12 cellular contexts compared by ENCODE assay signal in the genomic region with DNA sequence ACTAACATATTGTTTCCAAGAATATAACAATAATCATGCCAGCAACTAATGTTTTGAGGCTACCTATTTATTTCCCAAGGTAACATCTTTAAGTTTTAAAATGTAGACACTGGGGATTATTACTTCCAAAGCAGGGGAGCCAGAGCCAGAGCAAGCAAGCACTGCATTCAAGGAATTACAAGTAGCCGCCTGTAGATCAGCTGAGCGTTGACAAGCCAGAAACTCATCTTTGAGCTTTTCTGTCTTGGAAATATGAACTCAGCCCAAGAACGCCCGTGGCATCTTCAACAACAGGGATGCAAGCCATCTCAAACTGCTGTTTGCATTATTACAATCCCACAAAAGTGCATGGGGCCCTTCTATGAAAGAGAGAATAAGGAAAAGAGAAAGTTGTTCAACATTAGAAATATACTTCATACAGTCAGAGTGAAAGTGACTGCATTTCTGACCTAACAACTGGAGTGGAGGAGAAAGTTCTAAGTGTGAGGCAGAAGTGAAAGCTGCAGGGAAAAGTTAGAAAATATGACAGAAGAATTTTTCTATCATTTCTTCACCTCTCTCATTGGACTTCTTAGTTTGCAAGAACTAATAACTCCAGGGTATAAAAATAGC. TPM values are rescaled to one million over a fixed set of nuclear protein-coding genes. Genes with fewer than 3 reads are reported as not detected.
A peak's percentile ranks its signal among the peaks of the same experiment; 100 is the strongest.
DNase-seq lines count a peak whose midpoint lies in the region; ATAC-seq and TF ChIP-seq lines count a peak whose summit lies in the region.
"Had no signal": no experiment of that assay in that cellular context is flagged by ENCODE, and none has a peak within 500 bp of the region (broad histone marks: within the 10 kb centered on the region; RNA-seq: fewer than 3 reads in every experiment).

No MANE protein-coding gene starts in this region.

- peaks cover 36% of the 10 kb centered on the region for H3K79me2 ChIP-seq in GM23338 (replicated peaks; ENCODE audit: insufficient read depth)

- H3K9me3 ChIP-seq in muscle layer of colon (ENCODE audit: low read length) (no peaks in the 10 kb centered on the region), ascending aorta (no peaks in the 10 kb centered on the region)

- H3K36me3 Mint-ChIP-seq in GM23338 (ENCODE audit: low read depth): no peaks in the 10 kb centered on the region

- H4K20me1 ChIP-seq in GM23338 (replicated peaks; ENCODE audit: insufficient read depth): no peaks in the 10 kb centered on the region

- no peaks in the 10 kb centered on the region for H3K9me3 Mint-ChIP-seq in GM23338
- H3K9me3 Mint-ChIP-seq: activated CD4-positive, alpha-beta memory T cell treated with anti-CD3 and anti-CD28 coated beads, Interleukin-2, amount 10 ng/mL, durations not matched to agents 7 days and 5 days; central memory CD8-positive, alpha-beta T cell had no signal

- no peaks in the 10 kb centered on the region for H3K27me3 Mint-ChIP-seq in GM23338 (ENCODE audit: insufficient read depth, low read depth, poor library complexity)

- no peak overlapping the region for H3K4me3 Mint-ChIP-seq in GM23338
- H3K4me3 Mint-ChIP-seq: activated CD4-positive, alpha-beta memory T cell treated with anti-CD3 and anti-CD28 coated beads, Interleukin-2, amount 10 ng/mL, durations not matched to agents 7 days and 5 days; central memory CD8-positive, alpha-beta T cell had no signal

- TF ChIP-seq CTCF in GM23338 (conservative IDR thresholded peaks at IDR 0.05; ENCODE audit: low read depth in 2 of 2): no peak
- TF ChIP-seq CTCF in ascending aorta (IDR thresholded peaks at IDR 0.05): no peak

- peak; percentile 85 for ATAC-seq in GM18870 (IDR thresholded peaks at IDR 0.05; ENCODE audit: unreplicated experiment)
- peak; percentile 34; the same call in 1 of the 3 replicates for ATAC-seq in GM23338

- no peak overlapping the region for H3K9ac ChIP-seq in muscle layer of colon (ENCODE audit: low read length)

- peak overlapping the region; percentile 18 for H3K4me2 ChIP-seq in GM23338

- no peak overlapping the region for H2AFZ ChIP-seq in GM23338

- H3K4me1 ChIP-seq in GM23338 (ENCODE audit: insufficient read depth): peaks cover 50% of the 10 kb centered on the region
- peaks cover 21% of the 10 kb centered on the region for H3K4me1 ChIP-seq in muscle layer of colon (ENCODE audit: insufficient read depth, low read length)
- H3K4me1 ChIP-seq in ascending aorta: peaks cover under 1 to 5% of the 10 kb centered on the region in 2 donors

- no peak overlapping the region for H3K4me3 ChIP-seq in GM23338
- H3K4me3 ChIP-seq in muscle layer of colon (ENCODE audit: low read depth in 1 of 2, low read length in 2 of 2): peak overlapping the region in 1 of 2 donors; percentile 32
- H3K4me3 ChIP-seq in ascending aorta: no peak overlapping the region

- H3K27me3 ChIP-seq in GM23338 (ENCODE audit: insufficient read depth) (peaks cover 11% of the 10 kb centered on the region), muscle layer of colon (ENCODE audit: control insufficient read depth in 1 of 2, insufficient read depth in 2 of 2, low read length in 2 of 2) (no peaks in the 10 kb centered on the region), ascending aorta (no peaks in the 10 kb centered on the region)

- H3K4me1 Mint-ChIP-seq in GM23338: peaks cover 41% of the 10 kb centered on the region
- H3K4me1 Mint-ChIP-seq: activated CD4-positive, alpha-beta memory T cell treated with anti-CD3 and anti-CD28 coated beads, Interleukin-2, amount 10 ng/mL, durations not matched to agents 7 days and 5 days; central memory CD8-positive, alpha-beta T cell had no signal

- H3K27ac Mint-ChIP-seq in GM23338: no peak overlapping the region
- H3K27ac Mint-ChIP-seq: activated CD4-positive, alpha-beta memory T cell treated with anti-CD3 and anti-CD28 coated beads, Interleukin-2, amount 10 ng/mL, durations not matched to agents 7 days and 5 days had no signal

- H3F3A ChIP-seq in GM23338 (replicated peaks; ENCODE audit: low read depth): no peaks in the 10 kb centered on the region

- peak; percentile 15 for DNase-seq in GM23338 (ENCODE audit: low spot score)
- DNase-seq in MV-4-11 (lab: John Stamatoyannopoulos, UW): peak; percentile 17
- no peak for DNase-seq in HT-29 (ENCODE audit: low spot score)
- no peak for DNase-seq in ascending aorta (ENCODE audit: low spot score in 2 of 2)
- no peak for DNase-seq in EL
- DNase-seq in T-helper 9 cell: no peak
- DNase-seq: activated CD4-positive, alpha-beta memory T cell treated with anti-CD3 and anti-CD28 coated beads, Interleukin-2, amount 10 ng/mL, durations not matched to agents 7 days and 5 days; DMS79 treated with DMSO at 0.1 percent for 48 hours; NCI-H1105 had no signal

- H3K9me2 ChIP-seq in GM23338 (ENCODE audit: insufficient read depth): no peaks in the 10 kb centered on the region

- no peak overlapping the region for H3K27ac ChIP-seq in GM23338 (ENCODE audit: low read depth)
- peak overlapping the region; percentile 60 for H3K27ac ChIP-seq in muscle layer of colon (ENCODE audit: low read depth, low read length)
- no peak overlapping the region for H3K27ac ChIP-seq in ascending aorta

- intact Hi-C loops in ascending aorta (cut with DNase I): no loop called here

- H3K36me3 ChIP-seq in GM23338 (ENCODE audit: insufficient read depth) (no peaks in the 10 kb centered on the region), muscle layer of colon (ENCODE audit: insufficient read depth, low read length) (no peaks in the 10 kb centered on the region), ascending aorta (no peaks in the 10 kb centered on the region)

TF ChIP-seq in GM23338, 12 proteins besides CTCF, POLR2A, EP300 and RAD21 (continues in another document):
- no peak for TF ChIP-seq POLR2AphosphoS5 (IDR thresholded peaks at IDR 0.05; ENCODE audit: low read depth)
- TF ChIP-seq ZNF331 (CRISPR knock-in tag; IDR thresholded peaks at IDR 0.05; ENCODE audit: low read depth): no peak
- no peak for TF ChIP-seq CREB1 (CRISPR knock-in tag; IDR thresholded peaks at IDR 0.05; ENCODE audit: low read depth)
- no peak for TF ChIP-seq STAT1 (IDR thresholded peaks at IDR 0.05; ENCODE audit: unreplicated experiment)
- TF ChIP-seq, protein P1, sequence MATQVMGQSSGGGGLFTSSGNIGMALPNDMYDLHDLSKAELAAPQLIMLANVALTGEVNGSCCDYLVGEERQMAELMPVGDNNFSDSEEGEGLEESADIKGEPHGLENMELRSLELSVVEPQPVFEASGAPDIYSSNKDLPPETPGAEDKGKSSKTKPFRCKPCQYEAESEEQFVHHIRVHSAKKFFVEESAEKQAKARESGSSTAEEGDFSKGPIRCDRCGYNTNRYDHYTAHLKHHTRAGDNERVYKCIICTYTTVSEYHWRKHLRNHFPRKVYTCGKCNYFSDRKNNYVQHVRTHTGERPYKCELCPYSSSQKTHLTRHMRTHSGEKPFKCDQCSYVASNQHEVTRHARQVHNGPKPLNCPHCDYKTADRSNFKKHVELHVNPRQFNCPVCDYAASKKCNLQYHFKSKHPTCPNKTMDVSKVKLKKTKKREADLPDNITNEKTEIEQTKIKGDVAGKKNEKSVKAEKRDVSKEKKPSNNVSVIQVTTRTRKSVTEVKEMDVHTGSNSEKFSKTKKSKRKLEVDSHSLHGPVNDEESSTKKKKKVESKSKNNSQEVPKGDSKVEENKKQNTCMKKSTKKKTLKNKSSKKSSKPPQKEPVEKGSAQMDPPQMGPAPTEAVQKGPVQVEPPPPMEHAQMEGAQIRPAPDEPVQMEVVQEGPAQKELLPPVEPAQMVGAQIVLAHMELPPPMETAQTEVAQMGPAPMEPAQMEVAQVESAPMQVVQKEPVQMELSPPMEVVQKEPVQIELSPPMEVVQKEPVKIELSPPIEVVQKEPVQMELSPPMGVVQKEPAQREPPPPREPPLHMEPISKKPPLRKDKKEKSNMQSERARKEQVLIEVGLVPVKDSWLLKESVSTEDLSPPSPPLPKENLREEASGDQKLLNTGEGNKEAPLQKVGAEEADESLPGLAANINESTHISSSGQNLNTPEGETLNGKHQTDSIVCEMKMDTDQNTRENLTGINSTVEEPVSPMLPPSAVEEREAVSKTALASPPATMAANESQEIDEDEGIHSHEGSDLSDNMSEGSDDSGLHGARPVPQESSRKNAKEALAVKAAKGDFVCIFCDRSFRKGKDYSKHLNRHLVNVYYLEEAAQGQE (IDR thresholded peaks at IDR 0.05; ENCODE audit: unreplicated experiment): no peak
- no peak for TF ChIP-seq JUNB (IDR thresholded peaks at IDR 0.05; ENCODE audit: unreplicated experiment)
- TF ChIP-seq NANOG (IDR thresholded peaks at IDR 0.05; ENCODE audit: borderline replicate concordance): no peak
- no peak for TF ChIP-seq EZH2phosphoT487 (IDR thresholded peaks at IDR 0.05; ENCODE audit: unreplicated experiment)
- TF ChIP-seq EZH2 (IDR thresholded peaks at IDR 0.05; ENCODE audit: low read depth, unreplicated experiment): no peak
- TF ChIP-seq ZNF114 (CRISPR knock-in tag; IDR thresholded peaks at IDR 0.05): no peak

RNA-seq across cellular contexts. Expression of gene SGCE, which starts 6.5 kb away (rescaled TPM):
- 46.1 and 52.1 TPM in 2 replicates for total RNA-seq in GM23338 (2014; rRNA removed; shearing (Covaris generic))
- 53.5 and 54.8 TPM in 2 replicates for polyA plus RNA-seq in GM23338 (2016; fragmentation: Nextera tagmentation; extraction: Ambion mirVana)
- not detected in 2 replicates for total RNA-seq in HT-29 (2014; rRNA removed; shearing (Covaris generic))
- total RNA-seq in ascending aorta: 53.6 TPM

Comparison
In these comparisons a context has a peak if more than half of its experiments do, and no peak if none do; other contexts are left out.
1. DNase-seq: peak in GM23338 (single experiment) and MV-4-11 (single experiment); none in HT-29 (single experiment), ascending aorta (0 of 2), EL (single experiment) and T-helper 9 cell (single experiment).
2. RNA of gene SGCE, which starts 6.5 kb away (total RNA-seq): 53.6 TPM in ascending aorta (single experiment) and 46.1 to 52.1 TPM in GM23338; not detected in HT-29; every median in the first group is over 10 times any median in the second.